ENCODE assay signal across 8 cellular contexts in the genomic region with DNA sequence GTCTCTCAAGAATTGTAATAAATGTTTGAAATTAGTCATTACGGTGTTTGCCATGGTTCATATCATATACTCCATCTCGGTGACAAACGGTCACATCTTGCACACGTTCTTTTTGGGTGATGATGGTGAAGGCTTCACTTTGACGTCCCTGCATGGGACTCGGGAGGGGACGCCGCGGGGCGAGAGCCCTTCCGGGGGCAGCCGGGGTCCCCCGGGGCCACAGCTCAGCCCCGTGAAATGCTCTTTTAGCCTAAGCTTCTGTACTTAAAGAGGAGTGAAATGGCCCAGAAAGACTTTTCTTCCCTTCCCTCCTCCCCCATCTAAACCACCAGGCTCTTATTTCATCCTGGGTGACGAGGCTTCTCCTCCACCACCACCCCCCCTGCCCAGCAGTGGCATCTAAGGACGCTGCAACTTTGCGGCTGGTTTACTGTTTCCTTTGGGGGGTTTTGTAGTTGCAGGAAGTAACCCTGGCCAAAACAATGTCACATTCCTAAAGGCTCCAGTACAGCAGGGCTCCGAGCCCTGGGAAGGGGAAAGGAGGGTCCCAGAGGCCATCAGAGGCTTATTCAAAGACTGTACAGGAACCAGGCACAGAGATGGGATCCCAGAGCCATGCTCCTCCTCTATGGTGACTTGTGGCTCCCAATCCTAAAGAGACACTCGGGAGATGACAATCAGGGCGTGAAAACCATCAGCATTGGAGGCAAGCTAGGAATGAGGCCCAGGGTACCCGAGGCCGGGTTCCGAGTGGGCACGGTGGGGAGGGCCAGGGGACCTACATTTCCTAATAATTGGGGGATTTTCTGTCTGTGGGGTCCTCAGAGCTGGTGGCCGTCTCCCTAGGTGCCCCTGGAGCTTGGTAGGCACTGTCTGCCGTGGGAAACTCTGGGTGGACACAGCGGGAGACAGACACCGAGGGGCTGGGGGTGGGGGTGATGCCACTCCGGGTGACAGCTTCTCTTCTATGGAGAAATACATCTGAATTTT.
DNase-seq lines count a peak whose midpoint lies in the region; ATAC-seq and TF ChIP-seq lines count a peak whose summit lies in the region.

No MANE protein-coding gene starts in this region.

- POLR2A ChIA-PET in activated CD4-positive, alpha-beta T cell treated with anti-CD3 and anti-CD28 coated beads, Interleukin-2, amount 10 ng/mL, durations not matched to agents 7 days and 5 days (lab: Charles Lee), result no interaction called here

- peaks cover 3% of the 10 kb centered on the region for H3K36me3 Mint-ChIP-seq in activated CD4-positive, alpha-beta T cell treated with anti-CD3 and anti-CD28 coated beads, Interleukin-2, amount 10 ng/mL, durations not matched to agents 7 days and 5 days (ENCODE audit: low read depth)

- H3K9me3 Mint-ChIP-seq in activated CD4-positive, alpha-beta T cell treated with anti-CD3 and anti-CD28 coated beads, Interleukin-2, amount 10 ng/mL, durations not matched to agents 7 days and 5 days, result peaks cover 12% of the 10 kb centered on the region

- no peak overlapping the region for H3K4me3 ChIP-seq in choroid plexus epithelial cell (ENCODE audit: low read depth, low read length)

- DNase-seq in Daoy (ENCODE audit: low read depth) (peak; percentile 62), choroid plexus epithelial cell (ENCODE audit: low read depth) (peak; percentile 14), inferior parietal cortex (ENCODE audit: extremely low spot score) (no peak), cerebellar nuclear complex (lab: John Stamatoyannopoulos, UW) (no peak)
- peak; percentile 65 for DNase-seq in activated CD4-positive, alpha-beta T cell treated with anti-CD3 and anti-CD28 coated beads, Interleukin-2, amount 10 ng/mL, durations not matched to agents 7 days and 5 days
- DNase-seq in stimulated activated CD4-positive, alpha-beta T cell treated with anti-CD3 and anti-CD28 coated beads, Interleukin-2, amount 100 ng/mL, for 24 hours, result peak; percentile 58 to 63

- TF ChIP-seq CTCF in choroid plexus epithelial cell (conservative IDR thresholded peaks at IDR 0.05; ENCODE audit: low read depth, low read length), result no peak

- H3K4me1 Mint-ChIP-seq in activated CD4-positive, alpha-beta T cell treated with anti-CD3 and anti-CD28 coated beads, Interleukin-2, amount 10 ng/mL, durations not matched to agents 7 days and 5 days, result peaks cover 41% of the 10 kb centered on the region

- no peak for ATAC-seq in HG02610 (IDR thresholded peaks at IDR 0.05; ENCODE audit: unreplicated experiment)
- ATAC-seq in HG03439 (IDR thresholded peaks at IDR 0.05; ENCODE audit: unreplicated experiment), result no peak

- CTCF ChIA-PET in activated CD4-positive, alpha-beta T cell treated with anti-CD3 and anti-CD28 coated beads, Interleukin-2, amount 10 ng/mL, durations not matched to agents 7 days and 5 days (lab: Charles Lee), result interaction anchor here (0.8 to 1.3 kb wide), 6 partner anchors 17 to 215 kb away, joined by 3 to 5 read pairs (median 3); no protein-coding TSS in a partner anchor

- peak overlapping the region; percentile 95 for H3K27ac Mint-ChIP-seq in activated CD4-positive, alpha-beta T cell treated with anti-CD3 and anti-CD28 coated beads, Interleukin-2, amount 10 ng/mL, durations not matched to agents 7 days and 5 days

- peak overlapping the region; percentile 20 for H3K4me3 Mint-ChIP-seq in activated CD4-positive, alpha-beta T cell treated with anti-CD3 and anti-CD28 coated beads, Interleukin-2, amount 10 ng/mL, durations not matched to agents 7 days and 5 days

- H3K27me3 Mint-ChIP-seq in activated CD4-positive, alpha-beta T cell treated with anti-CD3 and anti-CD28 coated beads, Interleukin-2, amount 10 ng/mL, durations not matched to agents 7 days and 5 days, result peaks cover 5% of the 10 kb centered on the region

Comparison
In these comparisons a context has a peak if more than half of its experiments do, and no peak if none do; other contexts are left out.
1. DNase-seq: peak in Daoy (single experiment), activated CD4-positive, alpha-beta T cell treated with anti-CD3 and anti-CD28 coated beads, Interleukin-2, amount 10 ng/mL, durations not matched to agents 7 days and 5 days (single experiment), choroid plexus epithelial cell (single experiment) and stimulated activated CD4-positive, alpha-beta T cell treated with anti-CD3 and anti-CD28 coated beads, Interleukin-2, amount 100 ng/mL, for 24 hours (2 of 2); none in inferior parietal cortex (single experiment) and cerebellar nuclear complex (0 of 2).